8 cellular contexts compared by ENCODE assay signal in genomic region chr20:64038252-64038578, GRCh38. TPM values are rescaled to one million over a fixed set of nuclear protein-coding genes. Genes with fewer than 3 reads are reported as not detected.
DNase-seq lines count a peak whose midpoint lies in the region; ATAC-seq and TF ChIP-seq lines count a peak whose summit lies in the region.

No MANE protein-coding gene starts in this region.

- peaks cover 13% of the 10 kb centered on the region for H4K20me1 ChIP-seq in osteoblast (ENCODE audit: insufficient read depth, low read length)

- H3K27me3 ChIP-seq in left ventricle myocardium inferior (ENCODE audit: low read depth) (peaks cover 72% of the 10 kb centered on the region), ascending aorta (peaks cover 27% of the 10 kb centered on the region), osteoblast (ENCODE audit: insufficient read depth, low read length) (peaks cover 49% of the 10 kb centered on the region)

- H3K9me3 ChIP-seq in left ventricle myocardium inferior (replicated peaks) (no peaks in the 10 kb centered on the region), ascending aorta (no peaks in the 10 kb centered on the region), osteoblast (ENCODE audit: low read depth, low read length) (no peaks in the 10 kb centered on the region)

- peak overlapping the region; percentile 69 for H3K4me3 ChIP-seq in left ventricle myocardium inferior
- H3K4me3 ChIP-seq in ascending aorta, result peak overlapping the region; percentile 47 to 56
- no peak overlapping the region for H3K4me3 ChIP-seq in osteoblast (ENCODE audit: insufficient read depth, low read length)

- H3K36me3 ChIP-seq in left ventricle myocardium inferior, result peaks cover 21% of the 10 kb centered on the region
- peaks cover 10% of the 10 kb centered on the region in 2 donors for H3K36me3 ChIP-seq in ascending aorta
- peaks cover 6% of the 10 kb centered on the region for H3K36me3 ChIP-seq in osteoblast (ENCODE audit: insufficient read depth, low read length)

- H3K4me1 ChIP-seq in left ventricle myocardium inferior (peaks cover 64% of the 10 kb centered on the region), ascending aorta (peaks cover 5 to 20% of the 10 kb centered on the region in 2 donors), osteoblast (ENCODE audit: insufficient read depth, low read length) (no peaks in the 10 kb centered on the region)

- no peaks in the 10 kb centered on the region for H3K79me2 ChIP-seq in osteoblast (ENCODE audit: insufficient read depth, low read length)

- intact Hi-C loops in left ventricle myocardium inferior (cut with micrococcal nuclease), result no loop called here
- intact Hi-C loops in Right ventricle myocardium superior (cut with DNase I), result no loop called here
- intact Hi-C loops in ascending aorta (cut with DNase I), result no loop called here

- H3K27ac ChIP-seq in left ventricle myocardium inferior (replicated peaks) (peak overlapping the region; percentile 89), ascending aorta (no peak overlapping the region), osteoblast (ENCODE audit: low read depth, low read length) (no peak overlapping the region)

- H2AFZ ChIP-seq in osteoblast (ENCODE audit: low read length), result no peak overlapping the region

- TF ChIP-seq CTCF in left ventricle myocardium inferior (IDR thresholded peaks at IDR 0.05; ENCODE audit: borderline replicate concordance), result no peak
- TF ChIP-seq CTCF in ascending aorta (IDR thresholded peaks at IDR 0.05), result no peak
- TF ChIP-seq CTCF in osteoblast (IDR thresholded peaks at IDR 0.05; ENCODE audit: extremely low read depth, low read depth, low read length), result no peak

- DNase-seq in left ventricle myocardium inferior (no peak), Right ventricle myocardium superior (no peak), ascending aorta (ENCODE audit: low spot score in 2 of 2) (no peak), osteoblast (ENCODE audit: insufficient read length, low spot score, missing footprints) (peak; percentile 80), GF-D8 (lab: John Stamatoyannopoulos, UW) (no peak)
- no peak for DNase-seq in stimulated activated CD4-positive, alpha-beta T cell treated with anti-CD3 and anti-CD28 coated beads, Interleukin-4, amount 100 ng/mL, for 24 hours
- no peak for DNase-seq in activated CD4-positive, alpha-beta T cell treated with anti-CD3 and anti-CD28 coated beads for 1 hour

- ATAC-seq in Right ventricle myocardium superior (ENCODE audit: poor library complexity) (no peak), HG03175 (IDR thresholded peaks at IDR 0.05; ENCODE audit: unreplicated experiment) (peak; percentile 39)

- no peak overlapping the region for H3K4me2 ChIP-seq in osteoblast (ENCODE audit: insufficient read depth, low read length)

RNA-seq across cellular contexts. Expression of gene C20orf204, which starts 2.2 kb away (rescaled TPM):
- total RNA-seq in left ventricle myocardium inferior (0.55 TPM), Right ventricle myocardium superior (0.38 TPM), ascending aorta (not detected), osteoblast (0.59 and 1.1 TPM in 2 replicates)

RNA-seq across cellular contexts. Expression of gene SOX18, which starts 11.2 kb away (rescaled TPM):
- total RNA-seq in left ventricle myocardium inferior (30.5 TPM), Right ventricle myocardium superior (34.3 TPM), ascending aorta (244 TPM), osteoblast (under 0.01 TPM in 2 replicates)

RNA-seq across cellular contexts. Expression of gene TCEA2, which starts 24.8 kb away (rescaled TPM):
- total RNA-seq in left ventricle myocardium inferior (38.9 TPM), Right ventricle myocardium superior (34.6 TPM), ascending aorta (61.4 TPM), osteoblast (28.9 and 31.5 TPM in 2 replicates)

RNA-seq across cellular contexts. Expression of gene RGS19, which starts 41.1 kb away (rescaled TPM):
- 6.1 TPM for total RNA-seq in left ventricle myocardium inferior
- total RNA-seq in Right ventricle myocardium superior, result 6.7 TPM
- total RNA-seq in ascending aorta, result 109 TPM
- 5.3 and 6.9 TPM in 2 replicates for total RNA-seq in osteoblast

RNA-seq across cellular contexts. Expression of gene OPRL1, which starts 41.7 kb away (rescaled TPM):
- total RNA-seq in left ventricle myocardium inferior (0.52 TPM), Right ventricle myocardium superior (0.75 TPM), ascending aorta (0.21 TPM), osteoblast (0.59 and 0.72 TPM in 2 replicates)

Comparison
In these comparisons a context has a peak if more than half of its experiments do, and no peak if none do; other contexts are left out.
1. RNA of gene SOX18, which starts 11.2 kb away (total RNA-seq): 244 TPM in ascending aorta (single experiment), 34.3 TPM in Right ventricle myocardium superior (single experiment) and 30.5 TPM in left ventricle myocardium inferior (single experiment); under 0.01 TPM in osteoblast; every median in the first group is over 10 times any median in the second.